15 cellular contexts compared by ENCODE assay signal in genomic region chr2:224517963-224518362, GRCh38.
DNase-seq lines count a peak whose midpoint lies in the region; ATAC-seq, FAIRE-seq and TF ChIP-seq lines count a peak whose summit lies in the region.
"Had no signal": no experiment of that assay in that cellular context is flagged by ENCODE, and none has a peak within 500 bp of the region (broad histone marks: within the 10 kb centered on the region; RNA-seq: fewer than 3 reads in every experiment).

No MANE protein-coding gene starts in this region.

- CTCF ChIA-PET in GM12878 (lab: Yijun Ruan, JAX): interaction anchor here (0.7 to 1.2 kb wide), 4 partner anchors 56 to 133 kb away, joined by 3 to 4 read pairs (median 4); no protein-coding TSS in a partner anchor

- peaks cover 0 to 3% of the 10 kb centered on the region in 2 experiments; a peak in 1 of 4 replicates for H3K36me3 ChIP-seq in GM12878 (ENCODE audit: control insufficient read depth in 2 of 2, insufficient read depth in 2 of 2, low read length in 1 of 2)

- no peak overlapping the region for H3K9ac ChIP-seq in GM12878 (ENCODE audit: control insufficient read depth, insufficient read depth, low read length)

- DNase-seq in SKM-1 treated with dmso at 0.1 percent for 144 hours (lab: John Stamatoyannopoulos, UW; ENCODE audit: unreplicated experiment) (peak; percentile 28), SKM-1 (lab: John Stamatoyannopoulos, UW; ENCODE audit: unreplicated experiment) (no peak), NAMALWA (ENCODE audit: low spot score) (peak; percentile 48), GM12878 (ENCODE audit: low read depth, low spot score) (no peak), NCI-H2081 treated with DMSO at 0.1 percent for 48 hours (lab: John Stamatoyannopoulos, UW) (no peak), GM20000 (ENCODE audit: low spot score) (no peak)
- DNase-seq: activated CD4-positive, alpha-beta memory T cell treated with anti-CD3 and anti-CD28 coated beads, Interleukin-2, amount 10 ng/mL, durations not matched to agents 7 days and 5 days; anterior cingulate cortex; Caco-2; cortex of kidney; mucosa of descending colon had no signal

- no peak overlapping the region; the same call in 1 of the 2 replicates for H3K4me3 ChIP-seq in GM12878
- H3K4me3 ChIP-seq: mucosa of descending colon had no signal

- peaks cover 49% of the 10 kb centered on the region for H3K4me1 Mint-ChIP-seq in stimulated activated memory B cell treated with anti-CD40 and anti-IgM and Interleukin-4, amounts not matched to agents 10 μg/mL and 1 μg/mL and 100 μg/mL, for 72 hours

- H3K27me3 ChIP-seq in GM12878 (replicated peaks in 1 of 2; ENCODE audit: control insufficient read depth in 2 of 2, insufficient read depth in 2 of 2, low read length in 1 of 2): no peaks in the 10 kb centered on the region

- H3K27me3 Mint-ChIP-seq in stimulated activated memory B cell treated with anti-CD40 and anti-IgM and Interleukin-4, amounts not matched to agents 10 μg/mL and 1 μg/mL and 100 μg/mL, for 72 hours: no peaks in the 10 kb centered on the region
- H3K27me3 Mint-ChIP-seq: activated CD4-positive, alpha-beta memory T cell treated with anti-CD3 and anti-CD28 coated beads, Interleukin-2, amount 10 ng/mL, durations not matched to agents 7 days and 5 days; activated T-helper 17 cell treated with anti-CD3 and anti-CD28 coated beads, Interleukin-2, amount 50 U/mL, for 72 hours had no signal

- in situ Hi-C loops in GM12878 (cut with MboI): no loop called here

- peak overlapping the region; percentile 31; the same call in 1 of the 2 replicates for H3K4me2 ChIP-seq in GM12878 (ENCODE audit: control insufficient read depth, insufficient read depth)

- no TSS peak for BruUV-seq in GM12878 (replicated peaks; lab: Mats Ljungman, UMichigan)

- no peaks in the 10 kb centered on the region for H3K9me3 ChIP-seq in GM12878 (replicated peaks; ENCODE audit: control insufficient read depth, insufficient read depth, low read length)
- H3K9me3 ChIP-seq: Caco-2, mucosa of descending colon had no signal

- RAD21 ChIA-PET in GM12878 (lab: Charles Lee; ENCODE audit: unreplicated experiment): interaction anchor here (0.8 to 1.4 kb wide), 3 partner anchors 28 to 62 kb away, joined by 3 to 4 read pairs (median 3); no protein-coding TSS in a partner anchor

- no peak for TF ChIP-seq RAD21 in GM12878 (IDR thresholded peaks at IDR 0.05; ENCODE audit: insufficient read depth, low read depth, low read length)

- intact Hi-C loops in GM12878 (cut with micrococcal nuclease; ENCODE audit: unreplicated experiment): no loop called here

- 2% methylated on average over 2 of the region's 2 CpGs for WGBS in GM12878 (ENCODE audit: insufficient coverage, insufficient replicate concordance, low lambda C conversion rate, missing lambda C conversion rate)

- TF ChIP-seq CTCF in GM12878 (IDR thresholded peaks at IDR 0.05 in 2 of 3, conservative IDR thresholded peaks at IDR 0.05 in 1 of 3; ENCODE audit: control insufficient read depth in 2 of 3, extremely low read depth in 1 of 3, insufficient read depth in 1 of 3, low read depth in 3 of 3, low read length in 3 of 3): no peak
- no peak for TF ChIP-seq CTCF in GM20000 (IDR thresholded peaks at IDR 0.05; ENCODE audit: extremely low read depth, missing control alignments)

- H3K4me1 ChIP-seq in GM12878 (ENCODE audit: control insufficient read depth, insufficient read depth, low read length): peaks cover 36% of the 10 kb centered on the region

- FAIRE-seq in GM12878 (lab: Jason Lieb, UNC): no peak

- SMC1A ChIA-PET in GM12878 (lab: Charles Lee; ENCODE audit: uncharacterized antibody, unreplicated experiment): interaction anchor here (0.9 to 1.6 kb wide), 6 partner anchors 27 to 143 kb away, joined by 3 to 6 read pairs (median 4); no protein-coding TSS in a partner anchor

- H2AFZ ChIP-seq in GM12878 (ENCODE audit: control insufficient read depth, low read depth, low read length): no peak overlapping the region

- H3K27ac ChIP-seq in GM12878 (ENCODE audit: control insufficient read depth, insufficient read depth): no peak overlapping the region
- H3K27ac ChIP-seq: 22Rv1 had no signal

- no peaks in the 10 kb centered on the region for H3K9me3 Mint-ChIP-seq in stimulated activated memory B cell treated with anti-CD40 and anti-IgM and Interleukin-4, amounts not matched to agents 10 μg/mL and 1 μg/mL and 100 μg/mL, for 72 hours
- H3K9me3 Mint-ChIP-seq: activated CD4-positive, alpha-beta memory T cell treated with anti-CD3 and anti-CD28 coated beads, Interleukin-2, amount 10 ng/mL, durations not matched to agents 7 days and 5 days; activated T-helper 17 cell treated with anti-CD3 and anti-CD28 coated beads, Interleukin-2, amount 50 U/mL, for 72 hours had no signal

- H3K4me3 Mint-ChIP-seq in stimulated activated memory B cell treated with anti-CD40 and anti-IgM and Interleukin-4, amounts not matched to agents 10 μg/mL and 1 μg/mL and 100 μg/mL, for 72 hours: peak overlapping the region; percentile 50
- H3K4me3 Mint-ChIP-seq: activated CD4-positive, alpha-beta memory T cell treated with anti-CD3 and anti-CD28 coated beads, Interleukin-2, amount 10 ng/mL, durations not matched to agents 7 days and 5 days; activated T-helper 17 cell treated with anti-CD3 and anti-CD28 coated beads, Interleukin-2, amount 50 U/mL, for 72 hours had no signal

- peaks cover 24% of the 10 kb centered on the region for H3K36me3 Mint-ChIP-seq in stimulated activated memory B cell treated with anti-CD40 and anti-IgM and Interleukin-4, amounts not matched to agents 10 μg/mL and 1 μg/mL and 100 μg/mL, for 72 hours

- peaks cover 67% of the 10 kb centered on the region for H3K79me2 ChIP-seq in GM12878 (ENCODE audit: control insufficient read depth, insufficient read depth, low read length)

- peak; percentile 6; the same call in 2 of the 3 replicates for ATAC-seq in GM12878
- ATAC-seq in stimulated activated memory B cell treated with anti-CD40 and anti-IgM and Interleukin-4, amounts not matched to agents 10 μg/mL and 1 μg/mL and 100 μg/mL, for 72 hours: no peak
- no peak for ATAC-seq in HG02610 (IDR thresholded peaks at IDR 0.05; ENCODE audit: unreplicated experiment)
- ATAC-seq: activated T-helper 17 cell treated with anti-CD3 and anti-CD28 coated beads, Interleukin-2, amount 50 U/mL, for 72 hours; mucosa of descending colon had no signal

- TF ChIP-seq POLR2A in GM12878 (IDR thresholded peaks at IDR 0.05; ENCODE audit: low read depth, low read length): no peak

- no peak; a peak in 1 of 4 replicates for TF ChIP-seq EP300 in GM12878 (IDR thresholded peaks at IDR 0.05; ENCODE audit: borderline replicate concordance in 1 of 2, control insufficient read depth in 1 of 2, low read depth in 2 of 2, low read length in 2 of 2)

- peak overlapping the region; percentile 71 for H3K27ac Mint-ChIP-seq in stimulated activated memory B cell treated with anti-CD40 and anti-IgM and Interleukin-4, amounts not matched to agents 10 μg/mL and 1 μg/mL and 100 μg/mL, for 72 hours
- H3K27ac Mint-ChIP-seq: activated CD4-positive, alpha-beta memory T cell treated with anti-CD3 and anti-CD28 coated beads, Interleukin-2, amount 10 ng/mL, durations not matched to agents 7 days and 5 days; activated T-helper 17 cell treated with anti-CD3 and anti-CD28 coated beads, Interleukin-2, amount 50 U/mL, for 72 hours had no signal

- POLR2A ChIA-PET in GM12878 (lab: Charles Lee): no interaction called here

- H4K20me1 ChIP-seq in GM12878 (ENCODE audit: control insufficient read depth, insufficient read depth): no peaks in the 10 kb centered on the region

TF ChIP-seq in GM12878, 131 proteins besides CTCF, POLR2A, EP300 and RAD21:
- TF ChIP-seq RELB (IDR thresholded peaks at IDR 0.05; ENCODE audit: low read depth) (peak; percentile 40; the same call in 1 of the 2 replicates), ZNF24 (IDR thresholded peaks at IDR 0.05) (no peak), NRF1 (conservative IDR thresholded peaks at IDR 0.05; ENCODE audit: low read depth, low read length) (no peak), IKZF2 (IDR thresholded peaks at IDR 0.05) (peak; percentile 80 to 81), NFIC (IDR thresholded peaks at IDR 0.05; ENCODE audit: low read depth, low read length) (peak; percentile 41; the same call in 1 of the 2 replicates), SPI1 (IDR thresholded peaks at IDR 0.05; ENCODE audit: borderline replicate concordance, insufficient read depth, low read depth, low read length) (peak; percentile 79), IKZF1 (conservative IDR thresholded peaks at IDR 0.05) (peak; percentile 70), BMI1 (IDR thresholded peaks at IDR 0.05; ENCODE audit: borderline replicate concordance) (peak; percentile 27; the same call in 1 of the 2 replicates), MYC (IDR thresholded peaks at IDR 0.05; ENCODE audit: insufficient read depth, insufficient read length, insufficient replicate concordance, low read length, severe bottlenecking) (no peak), MTA2 (IDR thresholded peaks at IDR 0.05; ENCODE audit: low read depth) (peak; percentile 86), HDGF (IDR thresholded peaks at IDR 0.05) (no peak), PAX5 (IDR thresholded peaks at IDR 0.05; ENCODE audit: borderline replicate concordance, low read depth, low read length) (no peak), RUNX3 (IDR thresholded peaks at IDR 0.05; ENCODE audit: low read length) (peak; percentile 65; the same call in 1 of the 2 replicates), DPF2 (IDR thresholded peaks at IDR 0.05) (peak; percentile 39; the same call in 1 of the 2 replicates)

Comparison
In these comparisons a context has a peak if more than half of its experiments do, and no peak if none do; other contexts are left out.
1. DNase-seq: peak in SKM-1 treated with dmso at 0.1 percent for 144 hours (single experiment) and NAMALWA (single experiment); none in SKM-1 (single experiment), GM12878 (single experiment), NCI-H2081 treated with DMSO at 0.1 percent for 48 hours (single experiment) and GM20000 (single experiment).